2 cellular contexts compared by ENCODE assay signal in genomic region chr1:42332877-42333276, GRCh38.
TF ChIP-seq lines count a peak whose summit lies in the region.

No MANE protein-coding gene starts in this region.

TF ChIP-seq in SK-N-SH, 30 proteins besides CTCF, POLR2A, EP300 and RAD21 (continued from another document):
- TF ChIP-seq, protein P1, sequence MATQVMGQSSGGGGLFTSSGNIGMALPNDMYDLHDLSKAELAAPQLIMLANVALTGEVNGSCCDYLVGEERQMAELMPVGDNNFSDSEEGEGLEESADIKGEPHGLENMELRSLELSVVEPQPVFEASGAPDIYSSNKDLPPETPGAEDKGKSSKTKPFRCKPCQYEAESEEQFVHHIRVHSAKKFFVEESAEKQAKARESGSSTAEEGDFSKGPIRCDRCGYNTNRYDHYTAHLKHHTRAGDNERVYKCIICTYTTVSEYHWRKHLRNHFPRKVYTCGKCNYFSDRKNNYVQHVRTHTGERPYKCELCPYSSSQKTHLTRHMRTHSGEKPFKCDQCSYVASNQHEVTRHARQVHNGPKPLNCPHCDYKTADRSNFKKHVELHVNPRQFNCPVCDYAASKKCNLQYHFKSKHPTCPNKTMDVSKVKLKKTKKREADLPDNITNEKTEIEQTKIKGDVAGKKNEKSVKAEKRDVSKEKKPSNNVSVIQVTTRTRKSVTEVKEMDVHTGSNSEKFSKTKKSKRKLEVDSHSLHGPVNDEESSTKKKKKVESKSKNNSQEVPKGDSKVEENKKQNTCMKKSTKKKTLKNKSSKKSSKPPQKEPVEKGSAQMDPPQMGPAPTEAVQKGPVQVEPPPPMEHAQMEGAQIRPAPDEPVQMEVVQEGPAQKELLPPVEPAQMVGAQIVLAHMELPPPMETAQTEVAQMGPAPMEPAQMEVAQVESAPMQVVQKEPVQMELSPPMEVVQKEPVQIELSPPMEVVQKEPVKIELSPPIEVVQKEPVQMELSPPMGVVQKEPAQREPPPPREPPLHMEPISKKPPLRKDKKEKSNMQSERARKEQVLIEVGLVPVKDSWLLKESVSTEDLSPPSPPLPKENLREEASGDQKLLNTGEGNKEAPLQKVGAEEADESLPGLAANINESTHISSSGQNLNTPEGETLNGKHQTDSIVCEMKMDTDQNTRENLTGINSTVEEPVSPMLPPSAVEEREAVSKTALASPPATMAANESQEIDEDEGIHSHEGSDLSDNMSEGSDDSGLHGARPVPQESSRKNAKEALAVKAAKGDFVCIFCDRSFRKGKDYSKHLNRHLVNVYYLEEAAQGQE (IDR thresholded peaks at IDR 0.05; ENCODE audit: low read depth, low read length): no peak

TF ChIP-seq in SK-N-SH treated with all-trans-retinoic acid at 6 μM for 48 hours, 23 proteins besides CTCF, POLR2A, EP300 and RAD21 (continued from another document):
- TF ChIP-seq, protein P2, sequence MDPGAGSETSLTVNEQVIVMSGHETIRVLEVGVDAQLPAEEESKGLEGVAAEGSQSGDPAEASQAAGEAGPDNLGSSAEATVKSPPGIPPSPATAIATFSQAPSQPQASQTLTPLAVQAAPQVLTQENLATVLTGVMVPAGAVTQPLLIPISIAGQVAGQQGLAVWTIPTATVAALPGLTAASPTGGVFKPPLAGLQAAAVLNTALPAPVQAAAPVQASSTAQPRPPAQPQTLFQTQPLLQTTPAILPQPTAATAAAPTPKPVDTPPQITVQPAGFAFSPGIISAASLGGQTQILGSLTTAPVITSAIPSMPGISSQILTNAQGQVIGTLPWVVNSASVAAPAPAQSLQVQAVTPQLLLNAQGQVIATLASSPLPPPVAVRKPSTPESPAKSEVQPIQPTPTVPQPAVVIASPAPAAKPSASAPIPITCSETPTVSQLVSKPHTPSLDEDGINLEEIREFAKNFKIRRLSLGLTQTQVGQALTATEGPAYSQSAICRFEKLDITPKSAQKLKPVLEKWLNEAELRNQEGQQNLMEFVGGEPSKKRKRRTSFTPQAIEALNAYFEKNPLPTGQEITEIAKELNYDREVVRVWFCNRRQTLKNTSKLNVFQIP (CRISPR knock-in tag; IDR thresholded peaks at IDR 0.05; ENCODE audit: borderline replicate concordance, low read depth): no peak
- no peak for TF ChIP-seq ZNF565 (CRISPR knock-in tag; conservative IDR thresholded peaks at IDR 0.05; ENCODE audit: low read depth)
- no peak for TF ChIP-seq ISL1 (CRISPR knock-in tag; IDR thresholded peaks at IDR 0.05)
- TF ChIP-seq RARB (CRISPR knock-in tag; IDR thresholded peaks at IDR 0.05): no peak
- TF ChIP-seq OSR1 (CRISPR knock-in tag; IDR thresholded peaks at IDR 0.05): no peak
- no peak for TF ChIP-seq ZFP3 (CRISPR knock-in tag; IDR thresholded peaks at IDR 0.05)
- TF ChIP-seq BACH2 (CRISPR knock-in tag; IDR thresholded peaks at IDR 0.05; ENCODE audit: borderline replicate concordance): no peak
- no peak for TF ChIP-seq PPARA (CRISPR knock-in tag; IDR thresholded peaks at IDR 0.05; ENCODE audit: borderline replicate concordance)
- TF ChIP-seq TCF4 (CRISPR knock-in tag; IDR thresholded peaks at IDR 0.05; ENCODE audit: borderline replicate concordance): no peak
- TF ChIP-seq, protein P3, sequence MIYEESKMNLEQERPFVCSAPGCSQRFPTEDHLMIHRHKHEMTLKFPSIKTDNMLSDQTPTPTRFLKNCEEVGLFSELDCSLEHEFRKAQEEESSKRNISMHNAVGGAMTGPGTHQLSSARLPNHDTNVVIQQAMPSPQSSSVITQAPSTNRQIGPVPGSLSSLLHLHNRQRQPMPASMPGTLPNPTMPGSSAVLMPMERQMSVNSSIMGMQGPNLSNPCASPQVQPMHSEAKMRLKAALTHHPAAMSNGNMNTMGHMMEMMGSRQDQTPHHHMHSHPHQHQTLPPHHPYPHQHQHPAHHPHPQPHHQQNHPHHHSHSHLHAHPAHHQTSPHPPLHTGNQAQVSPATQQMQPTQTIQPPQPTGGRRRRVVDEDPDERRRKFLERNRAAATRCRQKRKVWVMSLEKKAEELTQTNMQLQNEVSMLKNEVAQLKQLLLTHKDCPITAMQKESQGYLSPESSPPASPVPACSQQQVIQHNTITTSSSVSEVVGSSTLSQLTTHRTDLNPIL (CRISPR knock-in tag; IDR thresholded peaks at IDR 0.05; ENCODE audit: low read depth): no peak
- TF ChIP-seq ZNF8 (CRISPR knock-in tag; IDR thresholded peaks at IDR 0.05): no peak
